Comparison of ENCODE assay signal across 23 cellular contexts in the genomic region with DNA sequence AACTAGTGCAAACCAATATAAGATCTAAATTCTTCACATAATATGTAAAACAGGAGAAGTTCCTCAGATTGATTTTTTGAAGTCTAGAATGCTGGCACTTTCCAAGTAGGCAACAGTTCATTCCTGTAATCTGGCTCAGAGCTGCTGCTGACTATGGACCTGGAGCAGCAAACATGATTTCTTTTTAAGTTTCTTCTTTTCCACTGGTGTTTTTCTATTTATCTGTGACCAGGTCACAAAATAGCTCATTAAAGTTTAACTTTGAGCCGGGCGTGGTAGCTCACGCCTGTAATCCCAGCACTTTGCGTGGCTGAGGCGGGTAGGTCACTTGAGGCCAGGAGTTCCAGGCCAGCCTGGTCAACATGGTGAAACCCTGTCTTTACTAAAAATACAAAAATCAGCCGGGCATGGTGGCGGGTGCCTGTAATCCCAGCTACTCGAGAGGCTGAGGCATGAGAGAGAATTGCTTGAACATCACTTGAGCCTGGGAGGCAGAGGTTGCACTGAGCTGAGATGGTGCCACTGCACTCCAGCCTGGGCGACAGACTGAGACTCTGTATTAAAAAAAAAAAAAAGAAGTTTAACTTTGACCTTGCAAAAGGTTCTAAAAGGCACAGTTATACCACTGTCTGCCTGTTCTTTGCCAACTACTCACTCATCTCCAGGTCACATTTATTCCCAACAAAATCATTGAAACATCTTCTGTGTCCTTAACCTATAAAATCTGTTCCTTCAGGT. TPM values are rescaled to one million over a fixed set of nuclear protein-coding genes. Genes with fewer than 3 reads are reported as not detected.
DNase-seq lines count a peak whose midpoint lies in the region; ATAC-seq and TF ChIP-seq lines count a peak whose summit lies in the region.
"Had no signal": no experiment of that assay in that cellular context is flagged by ENCODE, and none has a peak within 500 bp of the region (broad histone marks: within the 10 kb centered on the region; RNA-seq: fewer than 3 reads in every experiment).

No MANE protein-coding gene starts in this region.

- TF ChIP-seq RAD21 in HCT116 (IDR thresholded peaks at IDR 0.05; ENCODE audit: low read depth) = no peak

- no peaks in the 10 kb centered on the region for H3K4me1 ChIP-seq in HCT116 (ENCODE audit: control insufficient read depth in 1 of 2, insufficient read depth in 2 of 2, low read length in 2 of 2)
- H3K4me1 ChIP-seq in mucosa of descending colon (ENCODE audit: low read depth) = no peaks in the 10 kb centered on the region
- H3K4me1 ChIP-seq: A549, BE2C had no signal

- no TSS peak for BruUV-seq in HCT116 (replicated peaks; lab: Mats Ljungman, UMichigan)

- no peaks in the 10 kb centered on the region for H3K79me2 ChIP-seq in HCT116 (ENCODE audit: insufficient read depth, low read length)

- POLR2A ChIA-PET in HCT116 (lab: Charles Lee) = no interaction called here

- H3K9ac ChIP-seq in HCT116 (ENCODE audit: low read length) = no peak overlapping the region
- H3K9ac ChIP-seq: BLaER1 treated with 17β-estradiol and CSF1 and Interleukin-3, amounts not matched to agents 10 nM and 100 nM had no signal

- H4K20me1 ChIP-seq in HCT116 (ENCODE audit: insufficient read depth) = no peaks in the 10 kb centered on the region
- H4K20me1 ChIP-seq: BLaER1 treated with 17β-estradiol and CSF1 and Interleukin-3, amounts not matched to agents 10 nM and 100 nM had no signal

- H3K4me3 ChIP-seq in HCT116 (replicated peaks in 1 of 2; ENCODE audit: low read depth in 1 of 2, low read length in 2 of 2) (no peak overlapping the region), mucosa of descending colon (no peak overlapping the region), brain microvascular endothelial cell (ENCODE audit: low read depth, low read length) (no peak overlapping the region)
- H3K4me3 ChIP-seq: A549; BLaER1 treated with 17β-estradiol and CSF1 and Interleukin-3, amounts not matched to agents 10 nM and 100 nM; GM23338 had no signal

- in situ Hi-C loops in brain microvascular endothelial cell (cut with HindIII; ENCODE audit: low pct_ligation_motif_present, low sequenced_read_pairs) = no loop called here

- CTCF ChIA-PET in HCT116 (lab: Charles Lee) = interaction anchor here (1.0 kb wide), 1 partner anchor 8 kb away, joined by 3 read pairs; no protein-coding TSS in a partner anchor

- H3K27ac ChIP-seq in HCT116 (ENCODE audit: low read depth, low read length) (no peak overlapping the region), brain microvascular endothelial cell (no peak overlapping the region)
- H3K27ac ChIP-seq: A549; BLaER1 treated with 17β-estradiol and CSF1 and Interleukin-3, amounts not matched to agents 10 nM and 100 nM had no signal

- H3K27me3 ChIP-seq in HCT116 (ENCODE audit: insufficient read depth, low read length) (no peaks in the 10 kb centered on the region), brain microvascular endothelial cell (replicated peaks) (no peaks in the 10 kb centered on the region)
- H3K27me3 ChIP-seq: BE2C; BLaER1 treated with 17β-estradiol and CSF1 and Interleukin-3, amounts not matched to agents 10 nM and 100 nM had no signal

- peak overlapping the region; percentile 22 for H2AFZ ChIP-seq in HCT116 (ENCODE audit: low read depth, low read length, poor library complexity, severe bottlenecking)
- H2AFZ ChIP-seq: GM23338 had no signal

- RAD21 ChIA-PET in HCT116 (lab: Charles Lee; ENCODE audit: low non-redundant PET in 1 of 2, low total read pairs in 2 of 2, uncharacterized antibody in 2 of 2, unreplicated experiment in 2 of 2) = no interaction called here

- no peak overlapping the region for H3K4me2 ChIP-seq in HCT116 (ENCODE audit: low read length)
- H3K4me2 ChIP-seq: A549; BLaER1 treated with 17β-estradiol and CSF1 and Interleukin-3, amounts not matched to agents 10 nM and 100 nM; GM23338 had no signal

- H3K9me2 ChIP-seq in HCT116 (ENCODE audit: insufficient read depth) = no peaks in the 10 kb centered on the region

- H3K36me3 ChIP-seq in HCT116 (ENCODE audit: control insufficient read depth in 1 of 2, insufficient read depth in 2 of 2, low read length in 2 of 2) (no peaks in the 10 kb centered on the region), mucosa of descending colon (ENCODE audit: low read depth) (no peaks in the 10 kb centered on the region), brain microvascular endothelial cell (replicated peaks) (no peaks in the 10 kb centered on the region)
- H3K36me3 ChIP-seq: BE2C; BLaER1 treated with 17β-estradiol and CSF1 and Interleukin-3, amounts not matched to agents 10 nM and 100 nM had no signal

- intact Hi-C loops in HCT116 (cut with micrococcal nuclease) (loop anchor here (10.0 kb wide), 1 partner anchor 69 kb away; a partner anchor contains a TSS), left colon (cut with DNase I, micrococcal nuclease) (no loop called here), mucosa of descending colon (cut with DNase I, micrococcal nuclease) (no loop called here)

- no peak for TF ChIP-seq POLR2A in HCT116 (IDR thresholded peaks at IDR 0.05; ENCODE audit: borderline replicate concordance, extremely low read depth, insufficient read depth, insufficient read length)

- ATAC-seq in HCT116 (no peak), left colon (peak; percentile 80), mucosa of descending colon (peak; percentile 71)
- ATAC-seq: A549, GM23338 had no signal

- TF ChIP-seq CTCF in HCT116 (IDR thresholded peaks at IDR 0.05 in 2 of 3, conservative IDR thresholded peaks at IDR 0.05 in 1 of 3; ENCODE audit: borderline replicate concordance in 1 of 3, insufficient read depth in 1 of 3, low read depth in 2 of 3, low read length in 2 of 3) (no peak), mucosa of descending colon (IDR thresholded peaks at IDR 0.05) (no peak), brain microvascular endothelial cell (IDR thresholded peaks at IDR 0.05; ENCODE audit: low read depth, low read length, missing control alignments) (no peak)

- DNase-seq in HCT116 (ENCODE audit: low read depth, low spot score) = no peak
- peak in 1 of 2 donors; percentile 11 for DNase-seq in left colon
- peak in 1 of 3 donors; percentile 21 for DNase-seq in mucosa of descending colon
- DNase-seq in NCI-H2107 (lab: John Stamatoyannopoulos, UW) = no peak
- no peak for DNase-seq in brain microvascular endothelial cell
- DNase-seq in NCI-H226 = no peak
- DNase-seq: 8988T; ACHN; AML-193; BE2C; CD4-positive, alpha-beta T cell; CD8-positive, alpha-beta memory T cell; DMS 273 treated with DMSO at 0.1 percent for 48 hours; DMS79; EL; GDM1; H9; HFFc6 had no signal

- H3K9me3 ChIP-seq in HCT116 (ENCODE audit: control insufficient read depth in 1 of 2, insufficient read depth in 1 of 2, low read depth in 1 of 2, low read length in 2 of 2) (no peaks in the 10 kb centered on the region), mucosa of descending colon (no peaks in the 10 kb centered on the region)
- H3K9me3 ChIP-seq: BE2C had no signal

TF ChIP-seq in HCT116, 20 proteins besides CTCF, POLR2A, EP300 and RAD21 (continues in another document):
- TF ChIP-seq TCF7L2 (IDR thresholded peaks at IDR 0.05; ENCODE audit: borderline replicate concordance, extremely low read depth, insufficient read depth, insufficient read length) (no peak), CBX3 (IDR thresholded peaks at IDR 0.05; ENCODE audit: low read depth) (no peak), EZH2phosphoT487 (IDR thresholded peaks at IDR 0.05; ENCODE audit: borderline replicate concordance) (no peak), ELF1 (IDR thresholded peaks at IDR 0.05; ENCODE audit: borderline replicate concordance, low read depth) (no peak), SIN3A (IDR thresholded peaks at IDR 0.05; ENCODE audit: low read depth) (no peak), SRF (IDR thresholded peaks at IDR 0.05; ENCODE audit: low read depth) (no peak), SP1 (IDR thresholded peaks at IDR 0.05; ENCODE audit: low read depth) (no peak), ZNF274 (IDR thresholded peaks at IDR 0.05; ENCODE audit: low read depth, low read length) (no peak), POLR2AphosphoS5 (IDR thresholded peaks at IDR 0.05; ENCODE audit: low read depth, low read length) (no peak)
- TF ChIP-seq, protein P1, sequence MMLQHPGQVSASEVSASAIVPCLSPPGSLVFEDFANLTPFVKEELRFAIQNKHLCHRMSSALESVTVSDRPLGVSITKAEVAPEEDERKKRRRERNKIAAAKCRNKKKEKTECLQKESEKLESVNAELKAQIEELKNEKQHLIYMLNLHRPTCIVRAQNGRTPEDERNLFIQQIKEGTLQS (IDR thresholded peaks at IDR 0.05) = no peak
- TF ChIP-seq, protein P2, sequence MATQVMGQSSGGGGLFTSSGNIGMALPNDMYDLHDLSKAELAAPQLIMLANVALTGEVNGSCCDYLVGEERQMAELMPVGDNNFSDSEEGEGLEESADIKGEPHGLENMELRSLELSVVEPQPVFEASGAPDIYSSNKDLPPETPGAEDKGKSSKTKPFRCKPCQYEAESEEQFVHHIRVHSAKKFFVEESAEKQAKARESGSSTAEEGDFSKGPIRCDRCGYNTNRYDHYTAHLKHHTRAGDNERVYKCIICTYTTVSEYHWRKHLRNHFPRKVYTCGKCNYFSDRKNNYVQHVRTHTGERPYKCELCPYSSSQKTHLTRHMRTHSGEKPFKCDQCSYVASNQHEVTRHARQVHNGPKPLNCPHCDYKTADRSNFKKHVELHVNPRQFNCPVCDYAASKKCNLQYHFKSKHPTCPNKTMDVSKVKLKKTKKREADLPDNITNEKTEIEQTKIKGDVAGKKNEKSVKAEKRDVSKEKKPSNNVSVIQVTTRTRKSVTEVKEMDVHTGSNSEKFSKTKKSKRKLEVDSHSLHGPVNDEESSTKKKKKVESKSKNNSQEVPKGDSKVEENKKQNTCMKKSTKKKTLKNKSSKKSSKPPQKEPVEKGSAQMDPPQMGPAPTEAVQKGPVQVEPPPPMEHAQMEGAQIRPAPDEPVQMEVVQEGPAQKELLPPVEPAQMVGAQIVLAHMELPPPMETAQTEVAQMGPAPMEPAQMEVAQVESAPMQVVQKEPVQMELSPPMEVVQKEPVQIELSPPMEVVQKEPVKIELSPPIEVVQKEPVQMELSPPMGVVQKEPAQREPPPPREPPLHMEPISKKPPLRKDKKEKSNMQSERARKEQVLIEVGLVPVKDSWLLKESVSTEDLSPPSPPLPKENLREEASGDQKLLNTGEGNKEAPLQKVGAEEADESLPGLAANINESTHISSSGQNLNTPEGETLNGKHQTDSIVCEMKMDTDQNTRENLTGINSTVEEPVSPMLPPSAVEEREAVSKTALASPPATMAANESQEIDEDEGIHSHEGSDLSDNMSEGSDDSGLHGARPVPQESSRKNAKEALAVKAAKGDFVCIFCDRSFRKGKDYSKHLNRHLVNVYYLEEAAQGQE (IDR thresholded peaks at IDR 0.05; ENCODE audit: low read depth) = no peak

RNA-seq across cellular contexts. Expression of a gene that starts 29.4 kb away (rescaled TPM):
- not detected for total RNA-seq in HCT116 (2021; ENCODE audit: unreplicated experiment)
- not detected in 2 replicates for polyA plus RNA-seq in HCT116 (2012)
- 10 to 100 TPM; 24.4 to 26.5 TPM for total RNA-seq in left colon
- 10 to 100 TPM; 14.9 to 87.0 (median 17.1) TPM for total RNA-seq in mucosa of descending colon
- total RNA-seq: CD4-positive, alpha-beta T cell; CD8-positive, alpha-beta memory T cell; GM23338; H4; H9 had no signal
- polyA plus RNA-seq: CD14-positive monocyte; CD8-positive, alpha-beta memory T cell; GM23338 had no signal

RNA-seq across cellular contexts. Expression of a gene that starts 38.1 kb away (rescaled TPM):
- 17.8 TPM for total RNA-seq in HCT116 (2021; ENCODE audit: unreplicated experiment)
- polyA plus RNA-seq in HCT116 (2012) = 7.0 and 7.1 TPM in 2 replicates
- total RNA-seq in left colon = 10 to 100 TPM in 1 of 2 donors, 1 to 10 TPM in 1; 6.3 to 17.5 TPM
- 1 to 10 TPM; 4.2 to 10.0 (median 8.6) TPM for total RNA-seq in mucosa of descending colon

Comparison
In these comparisons a context has a peak if more than half of its experiments do, and no peak if none do; other contexts are left out.
1. RNA of a gene that starts 29.4 kb away (total RNA-seq): 24.4 to 26.5 TPM in left colon and 14.9 to 87.0 TPM in mucosa of descending colon; not detected in HCT116 (single experiment); every median in the first group is over 10 times any median in the second.